In genomic region chr2:73575280-73575679, GRCh38 we compare ENCODE assay signal across 23 cellular contexts.
"Had no signal": no experiment of that assay in that cellular context is flagged by ENCODE, and none has a peak within 500 bp of the region (broad histone marks: within the 10 kb centered on the region; RNA-seq: fewer than 3 reads in every experiment).

No MANE protein-coding gene starts in this region.

- H3K27ac Mint-ChIP-seq: natural killer cell; nephron; neural progenitor cell; progenitor cell of endocrine pancreas; stimulated activated effector memory CD8-positive, alpha-beta T cell treated with anti-CD3 and anti-CD28 coated beads, Interleukin-12 subunit alpha, Interleukin-12 subunit beta, amount 100 ng/mL, for 72 hours; stimulated activated naive B cell treated with anti-CD40 and anti-IgM and Interleukin-4, amounts not matched to agents 10 μg/mL and 1 μg/mL and 100 μg/mL, for 72 hours had no signal

- DNase-seq: natural killer cell; occipital lobe; ovary; posterior cingulate gyrus; psoas muscle; right cardiac atrium; right lobe of liver; sigmoid colon; small intestine; stimulated activated CD4-positive, alpha-beta T cell treated with anti-CD3 and anti-CD28 coated beads, Interleukin-15, amount 100 ng/mL, for 24 hours; stimulated activated CD4-positive, alpha-beta T cell treated with anti-CD3 and anti-CD28 coated beads, Interleukin-2, amount 100 ng/mL, for 24 hours; stimulated activated CD4-positive, alpha-beta T cell treated with anti-CD3 and anti-CD28 coated beads, Interleukin-2, amount 100 ng/mL, for 48 hours; stimulated activated CD4-positive, alpha-beta T cell treated with anti-CD3 and anti-CD28 coated beads, Interleukin-4, amount 100 ng/mL, for 24 hours; stimulated activated naive B cell treated with anti-CD40 and anti-IgM and Interleukin-4, amounts not matched to agents 10 μg/mL and 1 μg/mL and 100 μg/mL, for 72 hours; stimulated activated naive CD4-positive, alpha-beta T cell treated with Interleukin-2 at 50 U/mL for 16 hours; stomach; thyroid gland; trophoblast cell; upper lobe of left lung had no signal

- ATAC-seq: natural killer cell; psoas muscle; right cardiac atrium; right lobe of liver; stimulated activated effector memory CD8-positive, alpha-beta T cell treated with anti-CD3 and anti-CD28 coated beads, Interleukin-12 subunit alpha, Interleukin-12 subunit beta, amount 100 ng/mL, for 72 hours; stimulated activated naive B cell treated with anti-CD40 and anti-IgM and Interleukin-4, amounts not matched to agents 10 μg/mL and 1 μg/mL and 100 μg/mL, for 72 hours had no signal

- H3K4me1 Mint-ChIP-seq: neural progenitor cell; stimulated activated effector memory CD8-positive, alpha-beta T cell treated with anti-CD3 and anti-CD28 coated beads, Interleukin-12 subunit alpha, Interleukin-12 subunit beta, amount 100 ng/mL, for 72 hours; stimulated activated naive B cell treated with anti-CD40 and anti-IgM and Interleukin-4, amounts not matched to agents 10 μg/mL and 1 μg/mL and 100 μg/mL, for 72 hours had no signal

- H3K27me3 Mint-ChIP-seq: progenitor cell of endocrine pancreas; stimulated activated naive B cell treated with anti-CD40 and anti-IgM and Interleukin-4, amounts not matched to agents 10 μg/mL and 1 μg/mL and 100 μg/mL, for 72 hours had no signal

- H3K4me3 Mint-ChIP-seq: natural killer cell; nephron; neural progenitor cell; stimulated activated effector memory CD8-positive, alpha-beta T cell treated with anti-CD3 and anti-CD28 coated beads, Interleukin-12 subunit alpha, Interleukin-12 subunit beta, amount 100 ng/mL, for 72 hours; stimulated activated naive B cell treated with anti-CD40 and anti-IgM and Interleukin-4, amounts not matched to agents 10 μg/mL and 1 μg/mL and 100 μg/mL, for 72 hours had no signal
